ENCODE assay signal across 23 cellular contexts in the genomic region with DNA sequence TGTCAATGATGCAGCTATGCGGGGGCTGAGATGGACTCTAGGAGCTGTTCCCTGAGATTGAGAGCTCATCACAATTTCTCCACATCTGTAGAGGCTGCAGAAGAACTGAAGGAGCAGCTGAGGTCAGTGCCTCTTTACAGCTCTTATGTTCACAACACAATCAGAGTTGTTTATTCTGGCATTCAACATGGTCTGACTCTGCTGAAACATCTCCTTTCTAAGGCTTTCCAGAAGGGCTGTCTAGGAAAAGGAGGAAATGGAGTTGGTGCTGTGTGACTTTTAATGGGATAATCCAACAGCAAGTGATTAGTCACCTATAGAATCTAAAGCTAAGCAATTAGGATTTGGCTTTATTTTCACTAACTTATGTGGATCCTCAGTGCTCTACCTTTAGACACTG. TPM values are rescaled to one million over a fixed set of nuclear protein-coding genes. Genes with fewer than 3 reads are reported as not detected.
DNase-seq lines count a peak whose midpoint lies in the region; ATAC-seq and TF ChIP-seq lines count a peak whose summit lies in the region.
"Had no signal": no experiment of that assay in that cellular context is flagged by ENCODE, and none has a peak within 500 bp of the region (broad histone marks: within the 10 kb centered on the region; RNA-seq: fewer than 3 reads in every experiment).

No MANE protein-coding gene starts in this region.

- no peaks in the 10 kb centered on the region for H3K9me3 ChIP-seq in right lobe of liver
- H3K9me3 ChIP-seq: gastrocnemius medialis had no signal

- intact Hi-C loops in right lobe of liver (cut with DNase I): no loop called here

- no peak overlapping the region for H3K4me3 ChIP-seq in astrocyte of the spinal cord (ENCODE audit: low read depth, low read length)
- H3K4me3 ChIP-seq in right lobe of liver: no peak overlapping the region
- H3K4me3 ChIP-seq: gastrocnemius medialis, lung had no signal

- H3K4me1 ChIP-seq in right lobe of liver: no peaks in the 10 kb centered on the region
- H3K4me1 ChIP-seq: gastrocnemius medialis had no signal

- DNase-seq in NCI-H82 (lab: John Stamatoyannopoulos, UW) (peak; percentile 46), NCI-H82 treated with DMSO at 0.1 percent for 48 hours (lab: John Stamatoyannopoulos, UW; ENCODE audit: unreplicated experiment) (no peak), astrocyte of the spinal cord (ENCODE audit: low read depth, low spot score) (peak; percentile 61), fibroblast of the conjunctiva (ENCODE audit: low read depth) (peak; percentile 10), stromal cell of bone marrow (ENCODE audit: low read depth) (peak; percentile 50), right lobe of liver (no peak), NCI-H1930 (lab: John Stamatoyannopoulos, UW) (no peak), NCI-H1417 treated with DMSO at 0.1 percent for 48 hours (lab: John Stamatoyannopoulos, UW) (no peak)
- DNase-seq: activated naive CD8-positive, alpha-beta T cell treated with anti-CD3 and anti-CD28 coated beads for 36 hours; COR-L47; cortex of kidney; gastrocnemius medialis; kidney; MM.1S; NCI-H748 treated with DMSO at 0.1 percent for 48 hours; nucleus accumbens; stimulated activated CD4-positive, alpha-beta T cell treated with anti-CD3 and anti-CD28 coated beads, Interleukin-12 subunit alpha, Interleukin-12 subunit beta, amount 100 ng/mL, for 4 hours; stimulated activated CD4-positive, alpha-beta T cell treated with anti-CD3 and anti-CD28 coated beads, Interleukin-4, amount 100 ng/mL, for 4 hours; trophoblast cell; WERI-Rb-1 had no signal

- H3K27ac ChIP-seq in right lobe of liver: no peak overlapping the region
- H3K27ac ChIP-seq: 22Rv1, gastrocnemius medialis, WERI-Rb-1 had no signal

- no peak for TF ChIP-seq POLR2A in right lobe of liver (IDR thresholded peaks at IDR 0.05)

- WGBS in right lobe of liver (ENCODE audit: insufficient coverage, low coverage, low lambda C conversion rate, missing lambda C conversion rate): 100% methylated on average over 1 of the region's 1 CpG

- TF ChIP-seq CTCF in astrocyte of the spinal cord (IDR thresholded peaks at IDR 0.05; ENCODE audit: low read depth, low read length) (no peak), right lobe of liver (IDR thresholded peaks at IDR 0.05) (no peak)

- no peaks in the 10 kb centered on the region for H3K36me3 ChIP-seq in right lobe of liver
- H3K36me3 ChIP-seq: gastrocnemius medialis, WERI-Rb-1 had no signal

- in situ Hi-C loops in astrocyte of the spinal cord (cut with HindIII; ENCODE audit: low sequenced_read_pairs): no loop called here

- H3K27me3 ChIP-seq in right lobe of liver: no peaks in the 10 kb centered on the region
- H3K27me3 ChIP-seq: gastrocnemius medialis had no signal

- ATAC-seq in right lobe of liver: no peak
- ATAC-seq: gastrocnemius medialis, SK-N-SH treated with all-trans-retinoic acid at 6 μM for 48 hours had no signal

RNA-seq across cellular contexts. Expression of gene POU5F2, which starts 6.0 kb away (rescaled TPM):
- 1 to 10 TPM in 2 of 6 experiments, under 1 TPM in 4; 0.29 to 1.3 (median 0.52) TPM for total RNA-seq in right lobe of liver

Comparison
In these comparisons a context has a peak if more than half of its experiments do, and no peak if none do; other contexts are left out.
1. DNase-seq: peak in NCI-H82 (single experiment), astrocyte of the spinal cord (single experiment), fibroblast of the conjunctiva (single experiment) and stromal cell of bone marrow (single experiment); none in NCI-H82 treated with DMSO at 0.1 percent for 48 hours (single experiment), right lobe of liver (0 of 3), NCI-H1930 (0 of 2) and NCI-H1417 treated with DMSO at 0.1 percent for 48 hours (single experiment).